Comparison of ENCODE assay signal across 8 cellular contexts in genomic region chr10:90087197-90088007, GRCh38.
DNase-seq lines count a peak whose midpoint lies in the region; ATAC-seq and TF ChIP-seq lines count a peak whose summit lies in the region.

No MANE protein-coding gene starts in this region.

- no peak overlapping the region for H3K4me2 ChIP-seq in GM23248 (ENCODE audit: unreplicated experiment)

- H3K79me2 ChIP-seq in GM23248 (ENCODE audit: insufficient read depth) = no peaks in the 10 kb centered on the region

- H3K27me3 ChIP-seq in aorta (ENCODE audit: control insufficient read depth in 1 of 2, insufficient read depth in 2 of 2, low read length in 1 of 2) (no peaks in the 10 kb centered on the region), GM23248 (replicated peaks; ENCODE audit: insufficient read depth) (no peaks in the 10 kb centered on the region)

- WGBS in aorta, 2 donors = 70 to 80% methylated on average over 2 of the region's 2 CpGs
- 4 to 5% methylated on average over 2 of the region's 2 CpGs for WGBS in GM23248 (ENCODE audit: low coverage in 1 of 2, low lambda C conversion rate in 2 of 2, missing lambda C conversion rate in 2 of 2), 2 experiments

- TF ChIP-seq POLR2A in erythroblast (IDR thresholded peaks at IDR 0.05; ENCODE audit: low read length) = no peak

- intact Hi-C loops in aorta (cut with DNase I) = no loop called here

- ATAC-seq in GM19351 (IDR thresholded peaks at IDR 0.05; ENCODE audit: unreplicated experiment) (peak; percentile 100), HG03342 (IDR thresholded peaks at IDR 0.05; ENCODE audit: unreplicated experiment) (peak; percentile 100), aorta (ENCODE audit: low FRiP score) (no peak)
- peak; percentile 91 to 92 for ATAC-seq in activated T-cell treated with anti-CD3 and anti-CD28 coated beads, Interleukin-2, amount 50 U/mL, for 72 hours (replicated peaks in 1 of 2)

- no peaks in the 10 kb centered on the region for H3K9me3 ChIP-seq in aorta (ENCODE audit: control insufficient read depth, low read length)
- H3K9me3 ChIP-seq in GM23248 (ENCODE audit: low read depth) = no peaks in the 10 kb centered on the region

- H3K4me1 ChIP-seq in aorta (ENCODE audit: control insufficient read depth in 1 of 2, insufficient read depth in 2 of 2, low read length in 2 of 2) = peaks cover 2 to 3% of the 10 kb centered on the region in 2 donors
- no peaks in the 10 kb centered on the region for H3K4me1 ChIP-seq in GM23248 (ENCODE audit: insufficient read depth)

- H3K9me2 ChIP-seq in GM23248 (ENCODE audit: insufficient read depth) = no peaks in the 10 kb centered on the region

- in situ Hi-C loops in GM23248 (cut with MboI) = no loop called here

- H3K36me3 ChIP-seq in aorta (ENCODE audit: control insufficient read depth in 1 of 2, insufficient read depth in 2 of 2, low read length in 1 of 2) (no peaks in the 10 kb centered on the region), GM23248 (ENCODE audit: low read depth) (no peaks in the 10 kb centered on the region)

- H3K27ac Mint-ChIP-seq in activated T-cell treated with anti-CD3 and anti-CD28 coated beads, Interleukin-2, amount 50 U/mL, for 72 hours = no peak overlapping the region

- peaks cover 15% of the 10 kb centered on the region for H3K4me1 Mint-ChIP-seq in activated T-cell treated with anti-CD3 and anti-CD28 coated beads, Interleukin-2, amount 50 U/mL, for 72 hours (ENCODE audit: low read depth)

- H3K9me3 Mint-ChIP-seq in activated T-cell treated with anti-CD3 and anti-CD28 coated beads, Interleukin-2, amount 50 U/mL, for 72 hours = no peaks in the 10 kb centered on the region

- no peaks in the 10 kb centered on the region for H4K20me1 ChIP-seq in GM23248 (ENCODE audit: insufficient read depth)

- peak; percentile 19 to 25 for DNase-seq in activated T-cell treated with anti-CD3 and anti-CD28 coated beads, Interleukin-2, amount 50 U/mL, for 72 hours
- DNase-seq in aorta (no peak), NCI-H187 (lab: John Stamatoyannopoulos, UW) (no peak), erythroblast (lab: John Stamatoyannopoulos, UW) (no peak), GM23248 (no peak)

- H3K4me3 ChIP-seq in aorta (ENCODE audit: low read length in 2 of 2) (no peak overlapping the region), GM23248 (no peak overlapping the region)

- no peaks in the 10 kb centered on the region for H3F3A ChIP-seq in GM23248 (ENCODE audit: insufficient read depth)

- no peak overlapping the region for H3K4me3 Mint-ChIP-seq in activated T-cell treated with anti-CD3 and anti-CD28 coated beads, Interleukin-2, amount 50 U/mL, for 72 hours

- no peak overlapping the region for H3K9ac ChIP-seq in GM23248

- H2AFZ ChIP-seq in GM23248 = no peak overlapping the region

- peaks cover 14% of the 10 kb centered on the region for H3K27me3 Mint-ChIP-seq in activated T-cell treated with anti-CD3 and anti-CD28 coated beads, Interleukin-2, amount 50 U/mL, for 72 hours (ENCODE audit: low read depth)

- H3K27ac ChIP-seq in C4-2B = no peak overlapping the region
- H3K27ac ChIP-seq in aorta (ENCODE audit: low read depth in 1 of 2, low read length in 2 of 2) = no peak overlapping the region
- no peak overlapping the region for H3K27ac ChIP-seq in GM23248

- H3K36me3 Mint-ChIP-seq in activated T-cell treated with anti-CD3 and anti-CD28 coated beads, Interleukin-2, amount 50 U/mL, for 72 hours (ENCODE audit: insufficient read depth in 2 of 2) = no peaks in the 10 kb centered on the region

- TF ChIP-seq CTCF in C4-2B (conservative IDR thresholded peaks at IDR 0.05) = peak; percentile 17

Comparison
In these comparisons a context has a peak if more than half of its experiments do, and no peak if none do; other contexts are left out.
1. DNase-seq: peak in activated T-cell treated with anti-CD3 and anti-CD28 coated beads, Interleukin-2, amount 50 U/mL, for 72 hours (2 of 2); none in aorta (0 of 2), NCI-H187 (0 of 2), erythroblast (0 of 2) and GM23248 (single experiment).